Comparison of ENCODE assay signal across 8 cellular contexts in the genomic region with DNA sequence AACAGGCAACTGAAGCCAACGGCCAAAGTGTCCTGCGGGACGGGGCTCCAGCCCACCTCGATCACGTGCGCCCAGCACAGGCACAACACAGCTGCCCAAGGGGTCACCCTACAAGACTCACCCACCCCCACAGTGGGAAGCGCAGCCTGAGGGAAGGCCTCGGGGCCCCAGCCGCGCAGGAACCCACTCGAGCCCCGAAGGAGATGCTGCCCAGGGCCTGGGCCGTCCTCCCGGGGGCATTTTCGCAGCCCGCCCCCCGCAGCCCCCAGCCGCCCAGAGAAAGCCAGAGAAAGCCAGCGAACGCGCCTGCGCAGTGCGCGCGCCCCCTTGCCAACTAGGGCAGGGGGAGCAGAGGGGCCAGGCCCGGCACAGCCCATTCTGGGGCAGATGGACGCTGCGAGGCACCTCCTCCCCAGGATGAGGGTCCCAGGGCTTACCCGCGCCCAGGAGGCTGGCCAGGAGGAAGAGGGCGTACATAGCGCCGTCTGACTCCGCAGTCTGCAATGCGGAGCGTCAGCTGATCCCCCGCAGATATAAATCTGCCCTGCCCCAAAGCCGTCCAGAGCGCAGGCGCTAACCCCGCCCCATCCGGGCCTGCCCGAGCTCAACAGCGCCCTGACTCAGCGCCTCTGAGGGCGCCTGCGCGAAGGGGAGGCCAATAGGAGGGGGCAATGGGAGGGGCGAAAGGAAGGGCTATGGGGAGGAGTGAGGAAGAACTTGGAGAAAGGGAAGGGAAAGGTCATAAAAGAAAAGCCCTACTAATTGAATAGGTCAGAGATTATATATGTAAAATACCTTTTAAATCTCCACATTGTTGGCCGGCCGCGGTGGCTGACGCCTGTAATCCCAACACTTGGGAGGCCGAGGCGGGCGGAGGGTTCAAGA. TPM values are rescaled to one million over a fixed set of nuclear protein-coding genes. Genes with fewer than 3 reads are reported as not detected.
A peak's percentile ranks its signal among the peaks of the same experiment; 100 is the strongest.
DNase-seq lines count a peak whose midpoint lies in the region; ATAC-seq and TF ChIP-seq lines count a peak whose summit lies in the region.

A gene (minus strand): TSS at position 507 of the 885 bp plus-strand sequence. CDS start 30 bp downstream, at position 477.

- TF ChIP-seq CTCF in lower lobe of right lung (IDR thresholded peaks at IDR 0.05): no peak

- peaks cover 0 to 6% (median 1%) of the 10 kb centered on the region in 3 donors for H3K36me3 Mint-ChIP-seq in CD8-positive, alpha-beta memory T cell

- peaks cover 0 to 1% of the 10 kb centered on the region in 2 donors for H3K27me3 Mint-ChIP-seq in CD8-positive, alpha-beta memory T cell

- peak within 1 kb of the TSS; percentile 96 for H3K4me3 ChIP-seq in CD8-positive, alpha-beta memory T cell (ENCODE audit: low read length)
- peak within 1 kb of the TSS; percentile 99 for H3K4me3 ChIP-seq in lower lobe of right lung

- ATAC-seq in GM19468 (IDR thresholded peaks at IDR 0.05; ENCODE audit: extremely low read depth, unreplicated experiment) (peak; percentile 93), lower lobe of right lung (peak; percentile 99)

- CTCF ChIA-PET in CD8-positive, alpha-beta memory T cell (lab: Charles Lee): interaction anchor here (1.1 to 2.1 kb wide), 4 partner anchors 8 to 143 kb away, joined by 3 to 6 read pairs (median 4); a partner anchor contains a TSS

- peak within 1 kb of the TSS; percentile 85 for H3K27ac ChIP-seq in CD8-positive, alpha-beta memory T cell (ENCODE audit: low read depth, low read length)
- H3K27ac ChIP-seq in lower lobe of right lung: peak within 1 kb of the TSS; percentile 98

- POLR2A ChIA-PET in CD8-positive, alpha-beta memory T cell (lab: Charles Lee): interaction anchor here (0.6 to 1.6 kb wide), 5 partner anchors 77 to 247 kb away, joined by 3 to 6 read pairs (median 4); a partner anchor contains a TSS

- H3K27me3 ChIP-seq in CD8-positive, alpha-beta memory T cell (ENCODE audit: insufficient read depth, low read length, poor library complexity, severe bottlenecking): no peaks in the 10 kb centered on the region
- H3K27me3 ChIP-seq in lower lobe of right lung (ENCODE audit: low read depth): no peaks in the 10 kb centered on the region

- peak; percentile 97 to 99 (median 97) for DNase-seq in CD8-positive, alpha-beta memory T cell
- peak; percentile 89 for DNase-seq in HS-5 (ENCODE audit: low read depth)
- peak; percentile 81 for DNase-seq in NK-92 treated with Interleukin-12 subunit alpha and Interleukin-12 subunit beta, amount 100 ng/mL, for 24 hours (lab: John Stamatoyannopoulos, UW)
- DNase-seq in activated CD8-positive, alpha-beta memory T cell treated with anti-CD3 and anti-CD28 coated beads for 24 hours: peak; percentile 99
- DNase-seq in effector CD4-positive, alpha-beta T cell: peak; percentile 98
- peak; percentile 99 for DNase-seq in lower lobe of right lung
- peak; percentile 98 to 99 (median 98) for DNase-seq in stimulated activated CD4-positive, alpha-beta T cell treated with anti-CD3 and anti-CD28 coated beads, TNF-alpha, amount 100 ng/mL, for 24 hours (ENCODE audit: low read depth in 3 of 3)

- intact Hi-C loops in lower lobe of right lung (cut with DNase I): no loop called here

- peak within 1 kb of the TSS; percentile 90 to 98 (median 95) for H3K4me3 Mint-ChIP-seq in CD8-positive, alpha-beta memory T cell

- H3K4me1 ChIP-seq in CD8-positive, alpha-beta memory T cell (ENCODE audit: insufficient read depth, low read length): peaks cover 25% of the 10 kb centered on the region
- H3K4me1 ChIP-seq in lower lobe of right lung: peaks cover 54% of the 10 kb centered on the region

- no peaks in the 10 kb centered on the region for H3K9me3 ChIP-seq in CD8-positive, alpha-beta memory T cell (ENCODE audit: low read length)
- H3K9me3 ChIP-seq in lower lobe of right lung: no peaks in the 10 kb centered on the region

- no peaks in the 10 kb centered on the region for H3K36me3 ChIP-seq in CD8-positive, alpha-beta memory T cell (ENCODE audit: insufficient read depth, low read length)
- H3K36me3 ChIP-seq in lower lobe of right lung: no peaks in the 10 kb centered on the region

- no peaks in the 10 kb centered on the region for H3K9me3 Mint-ChIP-seq in CD8-positive, alpha-beta memory T cell

- peaks cover 33 to 52% (median 44%) of the 10 kb centered on the region in 3 donors for H3K4me1 Mint-ChIP-seq in CD8-positive, alpha-beta memory T cell

- H3K27ac Mint-ChIP-seq in CD8-positive, alpha-beta memory T cell: peak within 1 kb of the TSS; percentile 44 to 98 (median 92)

RNA-seq across cellular contexts. Expression of the gene that starts here (rescaled TPM):
- total RNA-seq in CD8-positive, alpha-beta memory T cell: 100 to 1,000 TPM; 115 to 119 TPM
- 432 TPM for polyA plus RNA-seq in CD8-positive, alpha-beta memory T cell
- total RNA-seq in lower lobe of right lung: 2,019 TPM

Comparison
In these comparisons a context has a peak if more than half of its experiments do, and no peak if none do; other contexts are left out.
1. Peak in every context shown above with its lines: DNase-seq, ATAC-seq, H3K4me3 ChIP-seq and H3K27ac ChIP-seq.
2. RNA of the gene that starts here (total RNA-seq): 2,019 TPM in lower lobe of right lung (single experiment); 115 to 119 TPM in CD8-positive, alpha-beta memory T cell; every median in the first group is over 10 times any median in the second.